In the genomic region with DNA sequence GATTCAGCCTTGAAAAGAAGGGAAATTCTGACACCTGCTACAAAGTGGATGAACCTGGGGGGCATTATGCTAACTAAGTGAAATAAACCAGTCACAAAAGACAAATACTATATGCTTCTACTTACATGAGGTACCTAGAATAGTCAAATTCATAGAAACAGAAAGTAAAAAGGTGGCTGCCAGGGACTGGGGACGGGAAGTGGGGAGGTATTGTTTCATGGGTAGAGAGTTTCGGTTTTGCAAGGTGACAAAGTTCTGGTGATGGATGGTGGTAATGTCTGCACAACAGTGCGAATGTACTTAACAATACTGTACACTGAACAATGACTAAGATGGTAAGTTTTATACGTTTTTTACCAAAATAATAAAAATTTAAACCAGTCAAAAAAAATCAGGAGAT, we compare ENCODE assay signal across 1 cellular context.
TF ChIP-seq lines count a peak whose summit lies in the region.

No MANE protein-coding gene starts in this region.

TF ChIP-seq in IMR-90, 13 proteins besides CTCF, POLR2A, EP300 and RAD21 (continued from another document):
- TF ChIP-seq USF2 (IDR thresholded peaks at IDR 0.05; ENCODE audit: low read depth, low read length) (no peak), RCOR1 (IDR thresholded peaks at IDR 0.05; ENCODE audit: insufficient replicate concordance, low read length) (no peak), MAFK (IDR thresholded peaks at IDR 0.05; ENCODE audit: low read depth, low read length) (no peak)
